Comparison of ENCODE assay signal across 30 cellular contexts in the genomic region with DNA sequence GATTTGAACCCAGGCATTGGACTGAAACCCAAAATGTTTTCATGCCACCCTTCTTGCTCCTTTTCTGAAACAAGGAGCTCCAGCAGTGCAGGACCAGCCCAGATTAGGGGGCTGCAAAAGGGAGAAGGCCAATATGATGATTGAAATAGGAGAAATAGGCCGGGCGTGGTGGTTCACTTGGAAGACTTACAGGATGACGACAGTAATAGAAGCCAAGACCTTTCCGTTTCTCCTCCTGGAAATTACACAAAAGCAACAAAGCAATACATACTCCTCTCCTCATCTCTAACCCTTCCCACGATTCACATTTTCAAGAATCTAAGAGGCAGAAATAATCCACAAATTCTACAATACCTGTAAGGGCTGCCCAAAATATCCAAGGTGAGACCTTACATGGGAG.
"Had no signal": no experiment of that assay in that cellular context is flagged by ENCODE, and none has a peak within 500 bp of the region (broad histone marks: within the 10 kb centered on the region; RNA-seq: fewer than 3 reads in every experiment).

No MANE protein-coding gene starts in this region.

- H3K27ac ChIP-seq: ascending aorta, cardiac muscle cell, VCaP had no signal

- FAIRE-seq: bronchial epithelial cell, TTC549 had no signal

- DNase-seq: activated B cell treated with CpG ODN at 0.5 μM for 24 hours; activated CD4-positive, alpha-beta memory T cell treated with anti-CD3 and anti-CD28 coated beads, Interleukin-2, amount 10 ng/mL, durations not matched to agents 7 days and 5 days; activated CD4-positive, alpha-beta T cell treated with anti-CD3 and anti-CD28 coated beads for 48 hours; activated CD4-positive, alpha-beta T cell treated with anti-CD3 and anti-CD28 coated beads, Interleukin-2, amount 10 ng/mL, durations not matched to agents 7 days and 5 days; activated CD4-positive, alpha-beta T cell treated with anti-CD3 and anti-CD28 coated beads, Interleukin-2, amount 50 U/mL, for 48 hours; activated CD4-positive, CD25-positive, alpha-beta regulatory T cell treated with anti-CD3 and anti-CD28 coated beads, Interleukin-2, amount 50 U/mL, for 72 hours; activated CD8-positive, alpha-beta memory T cell treated with anti-CD3 and anti-CD28 coated beads for 24 hours; activated CD8-positive, alpha-beta memory T cell treated with anti-CD3 and anti-CD28 coated beads, Interleukin-2, amount 10 ng/mL, durations not matched to agents 7 days and 5 days; activated CD8-positive, alpha-beta memory T cell treated with anti-CD3 and anti-CD28 coated beads, Interleukin-2, amount 50 U/mL, for 48 hours; activated CD8-positive, alpha-beta T cell treated with anti-CD3 and anti-CD28 coated beads, Interleukin-2, amount 10 ng/mL, durations not matched to agents 7 days and 5 days; activated effector memory CD4-positive, alpha-beta T cell treated with Interleukin-2 at 50 U/mL for 16 hours; activated gamma-delta T cell; activated naive CD4-positive, alpha-beta T cell treated with anti-CD3 and anti-CD28 coated beads, Interleukin-2, amount 10 ng/mL, durations not matched to agents 7 days and 5 days; activated naive CD4-positive, alpha-beta T cell treated with Interleukin-2 at 50 U/mL for 16 hours; activated naive CD8-positive, alpha-beta T cell treated with anti-CD3 and anti-CD28 coated beads, Interleukin-2, amount 10 ng/mL, durations not matched to agents 7 days and 5 days; activated naive CD8-positive, alpha-beta T cell treated with anti-CD3 and anti-CD28 coated beads, Interleukin-2, amount 50 U/mL, for 24 hours; activated T-cell treated with anti-CD3 and anti-CD28 coated beads, Interleukin-2, amount 50 U/mL, for 24 hours; activated T-cell treated with anti-CD3 and anti-CD28 coated beads, Interleukin-2, amount 50 U/mL, for 48 hours; amygdala; anterior cingulate cortex; caudate nucleus; cerebellar nuclear complex; T-helper 1 cell; T-helper 2 cell; T-helper 9 cell had no signal

- H3K4me1 ChIP-seq: ascending aorta had no signal

- H3K4me3 ChIP-seq: ascending aorta, cardiac muscle cell had no signal

- H3K27me3 ChIP-seq: ascending aorta, cardiac muscle cell had no signal

- H3K9me3 ChIP-seq: ascending aorta had no signal

- H3K36me3 ChIP-seq: ascending aorta, cardiac muscle cell had no signal

- ATAC-seq: activated CD8-positive, alpha-beta memory T cell treated with anti-CD3 and anti-CD28 coated beads, Interleukin-2, amount 10 ng/mL, durations not matched to agents 7 days and 5 days; activated CD8-positive, alpha-beta T cell treated with anti-CD3 and anti-CD28 coated beads, Interleukin-2, amount 10 ng/mL, durations not matched to agents 7 days and 5 days; activated naive CD8-positive, alpha-beta T cell treated with anti-CD3 and anti-CD28 coated beads, Interleukin-2, amount 50 U/mL, for 24 hours had no signal
